ENCODE assay signal across 19 cellular contexts in genomic region chr5:10451137-10451824, GRCh38. TPM values are rescaled to one million over a fixed set of nuclear protein-coding genes. Genes with fewer than 3 reads are reported as not detected.
DNase-seq lines count a peak whose midpoint lies in the region; ATAC-seq, FAIRE-seq and TF ChIP-seq lines count a peak whose summit lies in the region.
"Had no signal": no experiment of that assay in that cellular context is flagged by ENCODE, and none has a peak within 500 bp of the region (broad histone marks: within the 10 kb centered on the region; RNA-seq: fewer than 3 reads in every experiment).

No MANE protein-coding gene starts in this region.

- CTCF ChIA-PET in K562 (lab: Yijun Ruan, JAX; ENCODE audit: low intra/inter-chr PET ratio): interaction anchor here (0.6 to 5.5 kb wide), 2 partner anchors 177 to 260 kb away, joined by 3 to 69 read pairs; no protein-coding TSS in a partner anchor

- DNase-seq in stimulated activated naive CD8-positive, alpha-beta T cell treated with anti-CD3 and anti-CD28 coated beads, Interleukin-15, amount 100 ng/mL, for 72 hours: no peak
- peak; percentile 93 for DNase-seq in NB4 (ENCODE audit: low read depth)
- no peak for DNase-seq in K562 (ENCODE audit: extremely low read depth in 1 of 4, low spot score in 3 of 4)
- no peak for DNase-seq in DMS114 treated with DMSO at 0.1 percent for 48 hours (lab: John Stamatoyannopoulos, UW; ENCODE audit: unreplicated experiment)
- DNase-seq: activated CD4-positive, alpha-beta T cell treated with anti-CD3 and anti-CD28 coated beads, Interleukin-2, amount 10 ng/mL, durations not matched to agents 24 days and 14 days; activated naive CD4-positive, alpha-beta T cell; Caco-2; effector CD4-positive, alpha-beta T cell; esophagus squamous epithelium; Karpas-422; left ventricle myocardium superior had no signal

- H3K36me3 Mint-ChIP-seq in stimulated activated naive CD8-positive, alpha-beta T cell treated with anti-CD3 and anti-CD28 coated beads, Interleukin-15, Interleukin-2, amounts not matched to agents 100 ng/mL and 50 ng/mL, for 24 hours (ENCODE audit: low read depth): no peaks in the 10 kb centered on the region

- peaks cover 0 to 9% of the 10 kb centered on the region in 2 experiments; a peak in 1 of 5 replicates for H3K4me1 ChIP-seq in K562 (replicated peaks in 1 of 2; ENCODE audit: control insufficient read depth in 2 of 2, insufficient read depth in 2 of 2, low read length in 2 of 2)

- no peaks in the 10 kb centered on the region for H3K79me2 ChIP-seq in K562 (ENCODE audit: control insufficient read depth, insufficient read depth, low read length)

- H3K4me3 Mint-ChIP-seq in stimulated activated naive CD8-positive, alpha-beta T cell treated with anti-CD3 and anti-CD28 coated beads, Interleukin-15, Interleukin-2, amounts not matched to agents 100 ng/mL and 50 ng/mL, for 24 hours: no peak overlapping the region
- H3K4me3 Mint-ChIP-seq in stimulated activated naive CD8-positive, alpha-beta T cell treated with anti-CD3 and anti-CD28 coated beads, Interleukin-15, amount 100 ng/mL, for 72 hours: no peak overlapping the region
- H3K4me3 Mint-ChIP-seq: activated CD4-positive, alpha-beta T cell treated with anti-CD3 and anti-CD28 coated beads, Interleukin-2, amount 10 ng/mL, durations not matched to agents 24 days and 14 days had no signal

- WGBS in K562 (ENCODE audit: insufficient coverage, low coverage, missing lambda C conversion rate): 34% methylated on average over 9 of the region's 9 CpGs

- POLR2A ChIA-PET in K562 (lab: Yijun Ruan, JAX): interaction anchor here (0.7 to 1.0 kb wide), 2 partner anchors 9 to 12 kb away, joined by 3 to 4 read pairs; no protein-coding TSS in a partner anchor

- TF ChIP-seq POLR2A in NB4 (IDR thresholded peaks at IDR 0.05; ENCODE audit: extremely low read depth, insufficient read length) (no peak), K562 (conservative IDR thresholded peaks at IDR 0.05) (no peak)

- H3K9me3 Mint-ChIP-seq in stimulated activated naive CD8-positive, alpha-beta T cell treated with anti-CD3 and anti-CD28 coated beads, Interleukin-15, Interleukin-2, amounts not matched to agents 100 ng/mL and 50 ng/mL, for 24 hours: no peaks in the 10 kb centered on the region
- H3K9me3 Mint-ChIP-seq in stimulated activated naive CD8-positive, alpha-beta T cell treated with anti-CD3 and anti-CD28 coated beads, Interleukin-15, amount 100 ng/mL, for 72 hours: no peaks in the 10 kb centered on the region
- H3K9me3 Mint-ChIP-seq: activated CD4-positive, alpha-beta T cell treated with anti-CD3 and anti-CD28 coated beads, Interleukin-2, amount 10 ng/mL, durations not matched to agents 24 days and 14 days had no signal

- H3K4me3 ChIP-seq in NB4 (ENCODE audit: low read depth, low read length) (no peak overlapping the region), K562 (no peak overlapping the region)
- H3K4me3 ChIP-seq: ascending aorta, esophagus squamous epithelium, right atrium auricular region had no signal

- in situ Hi-C loops in K562 (cut with MboI): loop anchor here (5.0 to 25.0 kb wide), 2 partner anchors 176 to 711 kb away; no protein-coding TSS in a partner anchor

- BruUV-seq in K562 (replicated peaks; lab: Mats Ljungman, UMichigan): no TSS peak

- H3K9ac ChIP-seq in K562 (ENCODE audit: insufficient read depth in 1 of 2, low read depth in 2 of 2, low read length in 2 of 2): no peak overlapping the region

- peak overlapping the region; percentile 9 for H3K27ac Mint-ChIP-seq in stimulated activated naive CD8-positive, alpha-beta T cell treated with anti-CD3 and anti-CD28 coated beads, Interleukin-15, Interleukin-2, amounts not matched to agents 100 ng/mL and 50 ng/mL, for 24 hours
- no peak overlapping the region for H3K27ac Mint-ChIP-seq in stimulated activated naive CD8-positive, alpha-beta T cell treated with anti-CD3 and anti-CD28 coated beads, Interleukin-15, amount 100 ng/mL, for 72 hours
- H3K27ac Mint-ChIP-seq: activated CD4-positive, alpha-beta T cell treated with anti-CD3 and anti-CD28 coated beads, Interleukin-2, amount 10 ng/mL, durations not matched to agents 24 days and 14 days had no signal

- H3K27me3 Mint-ChIP-seq in stimulated activated naive CD8-positive, alpha-beta T cell treated with anti-CD3 and anti-CD28 coated beads, Interleukin-15, Interleukin-2, amounts not matched to agents 100 ng/mL and 50 ng/mL, for 24 hours: no peaks in the 10 kb centered on the region
- no peaks in the 10 kb centered on the region for H3K27me3 Mint-ChIP-seq in stimulated activated naive CD8-positive, alpha-beta T cell treated with anti-CD3 and anti-CD28 coated beads, Interleukin-15, amount 100 ng/mL, for 72 hours
- H3K27me3 Mint-ChIP-seq: activated CD4-positive, alpha-beta T cell treated with anti-CD3 and anti-CD28 coated beads, Interleukin-2, amount 10 ng/mL, durations not matched to agents 24 days and 14 days had no signal

- intact Hi-C loops in K562 (cut with micrococcal nuclease): loop anchor here (10.0 kb wide), 1 partner anchor 404 kb away; no protein-coding TSS in a partner anchor

- H3K27ac ChIP-seq in K562 (ENCODE audit: extremely low read depth, low read depth, low read length): no peak overlapping the region
- H3K27ac ChIP-seq: ascending aorta, esophagus squamous epithelium, right atrium auricular region, RWPE1 had no signal

- H2AFZ ChIP-seq in K562 (ENCODE audit: low read depth, low read length): no peak overlapping the region

- TF ChIP-seq CTCF in NB4 (IDR thresholded peaks at IDR 0.05; ENCODE audit: low read depth, low read length) (no peak), K562 (IDR thresholded peaks at IDR 0.05 in 2 of 3, conservative IDR thresholded peaks at IDR 0.05 in 1 of 3; ENCODE audit: insufficient read depth in 2 of 3, low read depth in 1 of 3, low read length in 3 of 3) (no peak)

- no peak for TF ChIP-seq EP300 in K562 (IDR thresholded peaks at IDR 0.05; ENCODE audit: low read length)

- H3K4me2 ChIP-seq in K562 (ENCODE audit: insufficient read depth, low read length): no peak overlapping the region

- peak; percentile 46 for FAIRE-seq in K562 (lab: Jason Lieb, UNC)
- FAIRE-seq: GM18507 had no signal

- H3K9me1 ChIP-seq in K562 (ENCODE audit: control insufficient read depth, insufficient read depth, low read length): no peaks in the 10 kb centered on the region

- no peak for TF ChIP-seq RAD21 in K562 (CRISPR knock-in tag; conservative IDR thresholded peaks at IDR 0.05 in 1 of 2, IDR thresholded peaks at IDR 0.05 in 1 of 2)

- H3K4me1 Mint-ChIP-seq in stimulated activated naive CD8-positive, alpha-beta T cell treated with anti-CD3 and anti-CD28 coated beads, Interleukin-15, Interleukin-2, amounts not matched to agents 100 ng/mL and 50 ng/mL, for 24 hours (ENCODE audit: low read depth): peaks cover 6% of the 10 kb centered on the region
- H3K4me1 Mint-ChIP-seq in stimulated activated naive CD8-positive, alpha-beta T cell treated with anti-CD3 and anti-CD28 coated beads, Interleukin-15, amount 100 ng/mL, for 72 hours: peaks cover 18% of the 10 kb centered on the region

- ATAC-seq in stimulated activated naive CD8-positive, alpha-beta T cell treated with anti-CD3 and anti-CD28 coated beads, Interleukin-15, amount 100 ng/mL, for 72 hours: no peak
- no peak for ATAC-seq in K562
- ATAC-seq in HG03135 (IDR thresholded peaks at IDR 0.05; ENCODE audit: unreplicated experiment): no peak
- ATAC-seq in GM21723 (IDR thresholded peaks at IDR 0.05; ENCODE audit: unreplicated experiment): no peak
- no peak for ATAC-seq in HG02759 (IDR thresholded peaks at IDR 0.05; ENCODE audit: unreplicated experiment)
- ATAC-seq: left ventricle myocardium superior had no signal

- no peaks in the 10 kb centered on the region for H3K36me3 ChIP-seq in K562 (ENCODE audit: control insufficient read depth, insufficient read depth, low read length)
- H3K36me3 ChIP-seq: ascending aorta, esophagus squamous epithelium, right atrium auricular region had no signal

- peaks cover 8% of the 10 kb centered on the region; the same call in 1 of the 2 replicates for H4K20me1 ChIP-seq in K562 (replicated peaks; ENCODE audit: control insufficient read depth, insufficient read depth, low read length)

- no peaks in the 10 kb centered on the region for H3K9me3 ChIP-seq in K562 (replicated peaks; ENCODE audit: control insufficient read depth, insufficient read depth, low read depth, low read length)
- H3K9me3 ChIP-seq: ascending aorta, Caco-2, esophagus squamous epithelium, right atrium auricular region had no signal

- H3K27me3 ChIP-seq in K562 (ENCODE audit: control insufficient read depth in 2 of 2, insufficient read depth in 2 of 2, low read length in 2 of 2): peaks cover 15 to 23% of the 10 kb centered on the region in 2 experiments; a peak in 4 of 5 replicates
- H3K27me3 ChIP-seq: ascending aorta, right atrium auricular region had no signal

TF ChIP-seq in K562, 482 proteins besides CTCF, POLR2A, EP300 and RAD21 (continues in another document):
- TF ChIP-seq LARP7 (IDR thresholded peaks at IDR 0.05) (no peak), USF1 (CRISPR knock-in tag; IDR thresholded peaks at IDR 0.05) (no peak), MYNN (IDR thresholded peaks at IDR 0.05) (no peak), MYNN (CRISPR knock-in tag; IDR thresholded peaks at IDR 0.05) (no peak)

RNA-seq across cellular contexts. Expression of gene ROPN1L, which starts 9.6 kb away (rescaled TPM):
- total RNA-seq in K562 (2011; cell fraction: chromatin; rRNA removed; ENCODE audit: low replicate concordance): 0.92 and 1.7 TPM in 2 replicates
- 1.4 and 2.0 TPM in 2 replicates for total RNA-seq in K562 (2011; cell fraction: nucleolus; rRNA removed)
- 1.3 and 1.9 TPM in 2 replicates for total RNA-seq in K562 (2011; cell fraction: nucleoplasm; rRNA removed)
- total RNA-seq in K562 (2014; rRNA removed): 0.73 TPM in 1 of 2 replicates, not detected in the other
- total RNA-seq in K562 (2014; rRNA removed; fragmentation: Illumina TruSeq; extraction: Trizol): 0.19 TPM in 1 of 2 replicates, not detected in the other
- total RNA-seq in K562 (2015; rRNA removed; fragmentation: Illumina TruSeq; extraction: Trizol): 0.23 TPM in 1 of 2 replicates, not detected in the other
- 0.31 and 0.36 TPM in 2 replicates for total RNA-seq in K562 (2021)
- 0.32 and 0.85 TPM in 2 replicates for polyA plus RNA-seq in K562 (2011; rRNA removed)
- 0.41 and 1.2 TPM in 2 replicates for polyA plus RNA-seq in K562 (2011; cell fraction: cytosol; rRNA removed)
- polyA plus RNA-seq in K562 (2011; cell fraction: nucleus; rRNA removed): 0.55 and 1.6 TPM in 2 replicates
- 0.40 and 2.4 TPM in 2 replicates for polyA plus RNA-seq in K562 (2012)
- 0.21 and 0.30 TPM in 2 replicates for polyA plus RNA-seq in K562 (2014; fragmentation: Illumina TruSeq; extraction: Trizol)
- under 1 TPM; 0.04 to 0.13 TPM for polyA plus RNA-seq in K562 (2014; fragmentation: Nextera tagmentation; extraction: Ambion mirVana)
- polyA plus RNA-seq in K562 (2014; rRNA removed): 0.28 and 0.84 TPM in 2 replicates
- 0.35 TPM in 1 of 2 replicates, not detected in the other for polyA minus RNA-seq in K562 (2011; rRNA and poly(A)+ RNA removed)
- polyA minus RNA-seq in K562 (2011; cell fraction: cytosol; rRNA and poly(A)+ RNA removed): 0.86 TPM in 1 of 2 replicates, not detected in the other
- 0.89 and 1.5 TPM in 2 replicates for polyA minus RNA-seq in K562 (2011; cell fraction: nucleus; rRNA and poly(A)+ RNA removed)
- total RNA-seq: activated CD4-positive, alpha-beta T cell treated with anti-CD3 and anti-CD28 coated beads, Interleukin-2, amount 10 ng/mL, durations not matched to agents 24 days and 14 days; ascending aorta had no signal
